8 cellular contexts compared by ENCODE assay signal in the genomic region with DNA sequence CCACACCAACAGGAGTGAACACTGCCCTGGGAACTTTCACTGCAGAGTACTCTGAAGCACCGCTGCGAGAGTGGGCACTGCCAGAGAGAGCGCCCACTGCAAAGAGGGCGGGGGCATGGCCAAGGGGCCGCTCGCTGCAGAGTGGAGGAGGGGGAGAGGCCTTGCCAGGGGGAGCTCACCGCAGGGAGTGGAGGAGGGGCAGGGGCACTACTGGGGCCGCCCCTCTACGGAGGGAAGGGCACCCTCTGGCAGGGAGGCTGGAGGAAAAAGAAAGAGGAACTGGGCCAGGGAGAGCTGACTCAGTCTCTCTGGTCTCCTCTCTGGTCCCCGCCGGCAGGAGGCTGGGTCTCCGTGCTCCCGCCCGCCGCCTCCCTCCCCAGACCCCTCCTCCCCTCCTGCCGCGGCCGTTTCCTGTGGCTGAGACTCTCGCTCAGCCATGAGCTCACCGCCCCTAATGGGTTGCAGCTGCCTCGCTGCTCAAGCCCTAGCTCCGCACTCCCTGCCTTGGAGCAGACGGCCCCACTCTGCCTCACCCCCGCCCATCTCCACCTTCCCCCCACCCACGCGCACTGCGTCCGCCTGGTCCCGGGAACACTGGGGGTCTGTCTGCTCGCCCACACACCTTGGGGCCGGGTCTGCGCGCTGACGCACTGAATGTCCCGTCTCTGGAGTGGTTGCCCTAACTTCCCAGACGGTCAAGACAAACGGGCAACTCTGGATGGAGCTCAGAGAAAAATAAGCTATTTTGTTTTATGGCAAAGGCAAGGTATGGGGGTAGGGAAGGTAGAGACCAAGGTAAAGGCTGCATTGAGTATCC. TPM values are rescaled to one million over a fixed set of nuclear protein-coding genes. Genes with fewer than 3 reads are reported as not detected.
DNase-seq lines count a peak whose midpoint lies in the region; ATAC-seq and TF ChIP-seq lines count a peak whose summit lies in the region.

No MANE protein-coding gene starts in this region.

- H3K27ac ChIP-seq in fibroblast of lung (ENCODE audit: insufficient read depth, low read length) (peak overlapping the region; percentile 96), testis (peak overlapping the region; percentile 70 to 89)

- ATAC-seq in GM19395 (IDR thresholded peaks at IDR 0.05; ENCODE audit: unreplicated experiment) (peak; percentile 83), HG03442 (IDR thresholded peaks at IDR 0.05; ENCODE audit: unreplicated experiment) (peak; percentile 61)
- peak; percentile 57 for ATAC-seq in activated CD8-positive, alpha-beta memory T cell treated with anti-CD3 and anti-CD28 coated beads, Interleukin-2, amount 10 ng/mL, durations not matched to agents 7 days and 5 days

- no peaks in the 10 kb centered on the region for H3K9me3 Mint-ChIP-seq in activated CD8-positive, alpha-beta memory T cell treated with anti-CD3 and anti-CD28 coated beads, Interleukin-2, amount 10 ng/mL, durations not matched to agents 7 days and 5 days (ENCODE audit: low read depth)

- intact Hi-C loops in testis (cut with DNase I; ENCODE audit: low total_unique reads), result no loop called here

- H3K4me3 ChIP-seq in fibroblast of lung (replicated peaks in 1 of 4; ENCODE audit: control extremely low read depth in 1 of 4, insufficient read depth in 1 of 4, low read depth in 3 of 4, low read length in 4 of 4) (peak overlapping the region; percentile 64 to 74 (median 66)), mucosa of stomach (ENCODE audit: low read length) (peak overlapping the region; percentile 69), testis (peak overlapping the region; percentile 68 to 75)

- H3K79me2 ChIP-seq in fibroblast of lung (ENCODE audit: control insufficient read depth, insufficient read depth, low read length), result peaks cover 2% of the 10 kb centered on the region

- peaks cover 31% of the 10 kb centered on the region for H3K4me1 Mint-ChIP-seq in activated CD8-positive, alpha-beta memory T cell treated with anti-CD3 and anti-CD28 coated beads, Interleukin-2, amount 10 ng/mL, durations not matched to agents 7 days and 5 days

- H3K27ac Mint-ChIP-seq in activated CD8-positive, alpha-beta memory T cell treated with anti-CD3 and anti-CD28 coated beads, Interleukin-2, amount 10 ng/mL, durations not matched to agents 7 days and 5 days, result no peak overlapping the region

- peak in 1 of 2 donors; percentile 9 for TF ChIP-seq CTCF in fibroblast of lung (conservative IDR thresholded peaks at IDR 0.05 in 1 of 2, IDR thresholded peaks at IDR 0.05 in 1 of 2; ENCODE audit: low read depth in 1 of 2, low read length in 2 of 2)
- TF ChIP-seq CTCF in testis (IDR thresholded peaks at IDR 0.05), result no peak

- H3K27me3 ChIP-seq in fibroblast of lung (ENCODE audit: control insufficient read depth, insufficient read depth, low read length) (no peaks in the 10 kb centered on the region), mucosa of stomach (ENCODE audit: control insufficient read depth, insufficient read depth, low read length) (peaks cover 17% of the 10 kb centered on the region), testis (no peaks in the 10 kb centered on the region)

- DNase-seq in CMK (ENCODE audit: low read depth) (peak; percentile 80), NCI-H69 (lab: John Stamatoyannopoulos, UW) (peak; percentile 96), fibroblast of lung (ENCODE audit: low read depth in 2 of 2) (peak; percentile 95 to 98), testis (peak; percentile 77)
- peak; percentile 71 for DNase-seq in activated CD8-positive, alpha-beta memory T cell treated with anti-CD3 and anti-CD28 coated beads, Interleukin-2, amount 10 ng/mL, durations not matched to agents 7 days and 5 days

- H3K36me3 ChIP-seq in fibroblast of lung (ENCODE audit: control insufficient read depth, insufficient read depth, low read length), result peaks cover 18% of the 10 kb centered on the region
- peaks cover 22% of the 10 kb centered on the region for H3K36me3 ChIP-seq in mucosa of stomach (ENCODE audit: control insufficient read depth, insufficient read depth, low read length)
- H3K36me3 ChIP-seq in testis (ENCODE audit: low read depth, missing control alignments), result no peaks in the 10 kb centered on the region

- H4K20me1 ChIP-seq in fibroblast of lung (ENCODE audit: control insufficient read depth, extremely low read depth, insufficient read depth, low read length), result no peaks in the 10 kb centered on the region

- H3K27me3 Mint-ChIP-seq in activated CD8-positive, alpha-beta memory T cell treated with anti-CD3 and anti-CD28 coated beads, Interleukin-2, amount 10 ng/mL, durations not matched to agents 7 days and 5 days, result peaks cover 65% of the 10 kb centered on the region

- no peaks in the 10 kb centered on the region for H3K9me3 ChIP-seq in fibroblast of lung (ENCODE audit: control insufficient read depth, insufficient read depth, low read depth, low read length)
- no peaks in the 10 kb centered on the region for H3K9me3 ChIP-seq in mucosa of stomach (ENCODE audit: control insufficient read depth, low read length)
- H3K9me3 ChIP-seq in testis, result no peaks in the 10 kb centered on the region

- peak overlapping the region; percentile 81 for H3K9ac ChIP-seq in fibroblast of lung (ENCODE audit: insufficient read depth, low read length)
- peak overlapping the region; percentile 79 for H3K9ac ChIP-seq in mucosa of stomach (ENCODE audit: low read length)

- H3K4me1 ChIP-seq in fibroblast of lung (ENCODE audit: control insufficient read depth, extremely low read depth, insufficient read depth, low read length), result peaks cover 11% of the 10 kb centered on the region
- peaks cover 37% of the 10 kb centered on the region for H3K4me1 ChIP-seq in mucosa of stomach (ENCODE audit: control insufficient read depth, insufficient read depth, low read length)
- peaks cover 26% of the 10 kb centered on the region for H3K4me1 ChIP-seq in testis

- no peak overlapping the region for H2AFZ ChIP-seq in fibroblast of lung (ENCODE audit: low read length)

- H3K4me2 ChIP-seq in fibroblast of lung (ENCODE audit: extremely low read depth, insufficient read depth, low read length), result peak overlapping the region; percentile 96

- no peaks in the 10 kb centered on the region for H3K36me3 Mint-ChIP-seq in activated CD8-positive, alpha-beta memory T cell treated with anti-CD3 and anti-CD28 coated beads, Interleukin-2, amount 10 ng/mL, durations not matched to agents 7 days and 5 days

- WGBS in testis, 2 donors, result 1 to 2% methylated on average over 19 to 35 of the region's 37 CpGs

- no peak for TF ChIP-seq POLR2A in testis (IDR thresholded peaks at IDR 0.05)

- peak overlapping the region; percentile 62 for H3K4me3 Mint-ChIP-seq in activated CD8-positive, alpha-beta memory T cell treated with anti-CD3 and anti-CD28 coated beads, Interleukin-2, amount 10 ng/mL, durations not matched to agents 7 days and 5 days

- CTCF ChIA-PET in activated CD8-positive, alpha-beta memory T cell treated with anti-CD3 and anti-CD28 coated beads, Interleukin-2, amount 10 ng/mL, durations not matched to agents 7 days and 5 days (lab: Charles Lee), result interaction anchor here (1.0 to 5.9 kb wide), 10 partner anchors 17 to 101 kb away, joined by 3 to 74 read pairs (median 6); a partner anchor contains a TSS

RNA-seq across cellular contexts. Expression of a gene that starts 1.3 kb away (rescaled TPM):
- total RNA-seq in activated CD8-positive, alpha-beta memory T cell treated with anti-CD3 and anti-CD28 coated beads, Interleukin-2, amount 10 ng/mL, durations not matched to agents 7 days and 5 days, result under 1 TPM in 1 of 2 experiments, not detected in 1; 0.09 TPM
- 23.6 and 24.7 TPM in 2 replicates for total RNA-seq in fibroblast of lung
- polyA plus RNA-seq in fibroblast of lung, result 18.2 and 34.6 TPM in 2 replicates
- 16.0 and 24.4 TPM in 2 replicates for polyA plus RNA-seq in fibroblast of lung (2012)
- 93.2 and 115 TPM in 2 replicates for polyA minus RNA-seq in fibroblast of lung (ENCODE audit: low replicate concordance)
- total RNA-seq in testis, result 10 to 100 TPM; 30.5 to 36.9 TPM
- 22.0 TPM for polyA plus RNA-seq in testis (ENCODE audit: insufficient read depth, low read depth, low replicate concordance)

RNA-seq across cellular contexts. Expression of a gene that starts 13.8 kb away (rescaled TPM):
- not detected for total RNA-seq in activated CD8-positive, alpha-beta memory T cell treated with anti-CD3 and anti-CD28 coated beads, Interleukin-2, amount 10 ng/mL, durations not matched to agents 7 days and 5 days
- total RNA-seq in fibroblast of lung, result not detected in 2 replicates
- not detected in 2 replicates for polyA plus RNA-seq in fibroblast of lung
- polyA plus RNA-seq in fibroblast of lung (2012), result not detected in 2 replicates
- not detected in 2 replicates for polyA minus RNA-seq in fibroblast of lung (ENCODE audit: low replicate concordance)
- total RNA-seq in testis, result not detected
- not detected for polyA plus RNA-seq in testis (ENCODE audit: insufficient read depth, low read depth, low replicate concordance)

RNA-seq across cellular contexts. Expression of a gene that starts 27.0 kb away (rescaled TPM):
- 1 to 10 TPM; 5.8 to 5.9 TPM for total RNA-seq in activated CD8-positive, alpha-beta memory T cell treated with anti-CD3 and anti-CD28 coated beads, Interleukin-2, amount 10 ng/mL, durations not matched to agents 7 days and 5 days
- total RNA-seq in fibroblast of lung (3.9 and 4.6 TPM in 2 replicates), testis (10 to 100 TPM; 42.8 to 64.8 TPM)
- polyA plus RNA-seq in fibroblast of lung (2.2 and 2.4 TPM in 2 replicates), testis (ENCODE audit: insufficient read depth, low read depth, low replicate concordance) (17.7 TPM)
- 3.4 and 5.2 TPM in 2 replicates for polyA plus RNA-seq in fibroblast of lung (2012)
- polyA minus RNA-seq in fibroblast of lung (ENCODE audit: low replicate concordance), result 1.1 and 2.3 TPM in 2 replicates

RNA-seq across cellular contexts. Expression of a gene that starts 29.3 kb away (rescaled TPM):
- not detected for total RNA-seq in activated CD8-positive, alpha-beta memory T cell treated with anti-CD3 and anti-CD28 coated beads, Interleukin-2, amount 10 ng/mL, durations not matched to agents 7 days and 5 days
- not detected in 2 replicates for total RNA-seq in fibroblast of lung
- polyA plus RNA-seq in fibroblast of lung, result not detected in 2 replicates
- not detected in 2 replicates for polyA plus RNA-seq in fibroblast of lung (2012)
- polyA minus RNA-seq in fibroblast of lung (ENCODE audit: low replicate concordance), result not detected in 2 replicates
- total RNA-seq in testis, result under 1 TPM; 0.43 to 0.55 TPM
- polyA plus RNA-seq in testis (ENCODE audit: insufficient read depth, low read depth, low replicate concordance), result 0.24 TPM

RNA-seq across cellular contexts. Expression of a gene that starts 29.4 kb away (rescaled TPM):
- not detected for total RNA-seq in activated CD8-positive, alpha-beta memory T cell treated with anti-CD3 and anti-CD28 coated beads, Interleukin-2, amount 10 ng/mL, durations not matched to agents 7 days and 5 days
- not detected in 2 replicates for total RNA-seq in fibroblast of lung
- 0.05 and 0.11 TPM in 2 replicates for polyA plus RNA-seq in fibroblast of lung
- 0.07 TPM in 1 of 2 replicates, not detected in the other for polyA plus RNA-seq in fibroblast of lung (2012)
- polyA minus RNA-seq in fibroblast of lung (ENCODE audit: low replicate concordance), result not detected in 2 replicates
- under 1 TPM in 1 of 2 donors, not detected in 1; 0.50 TPM for total RNA-seq in testis
- 0.65 TPM for polyA plus RNA-seq in testis (ENCODE audit: insufficient read depth, low read depth, low replicate concordance)

Comparison
In these comparisons a context has a peak if more than half of its experiments do, and no peak if none do; other contexts are left out.
1. Peak in every context shown above with its lines: DNase-seq, ATAC-seq, H3K4me3 ChIP-seq and H3K27ac ChIP-seq.
2. RNA of a gene that starts 1.3 kb away (total RNA-seq): 30.5 to 36.9 TPM in testis and 23.6 to 24.7 TPM in fibroblast of lung; 0.09 TPM in activated CD8-positive, alpha-beta memory T cell treated with anti-CD3 and anti-CD28 coated beads, Interleukin-2, amount 10 ng/mL, durations not matched to agents 7 days and 5 days; every median in the first group is over 10 times any median in the second.